ENCODE assay signal across 1 cellular context in the genomic region with DNA sequence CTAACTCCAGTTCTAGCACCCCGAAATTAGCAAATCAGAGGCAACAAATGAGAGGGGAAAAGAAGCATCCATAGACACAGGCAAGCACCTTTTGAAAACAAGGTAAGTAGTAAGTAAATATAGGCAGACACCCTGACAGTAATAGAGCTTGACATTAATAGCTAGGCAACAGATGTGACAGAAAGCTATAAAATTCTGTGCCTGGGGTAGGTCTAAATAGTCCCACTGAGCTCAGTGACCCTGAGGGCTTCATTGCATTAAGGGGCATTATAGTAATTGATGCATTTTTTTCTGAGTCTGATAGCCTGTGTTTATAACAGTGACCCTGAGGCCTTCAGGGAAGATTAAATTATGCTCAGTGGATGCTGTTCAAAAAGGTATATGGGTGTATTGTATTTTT.
TF ChIP-seq lines count a peak whose summit lies in the region.

No MANE protein-coding gene starts in this region.

TF ChIP-seq in A549, 52 proteins besides CTCF, POLR2A, EP300 and RAD21 (continued from another document):
- TF ChIP-seq, protein P1, sequence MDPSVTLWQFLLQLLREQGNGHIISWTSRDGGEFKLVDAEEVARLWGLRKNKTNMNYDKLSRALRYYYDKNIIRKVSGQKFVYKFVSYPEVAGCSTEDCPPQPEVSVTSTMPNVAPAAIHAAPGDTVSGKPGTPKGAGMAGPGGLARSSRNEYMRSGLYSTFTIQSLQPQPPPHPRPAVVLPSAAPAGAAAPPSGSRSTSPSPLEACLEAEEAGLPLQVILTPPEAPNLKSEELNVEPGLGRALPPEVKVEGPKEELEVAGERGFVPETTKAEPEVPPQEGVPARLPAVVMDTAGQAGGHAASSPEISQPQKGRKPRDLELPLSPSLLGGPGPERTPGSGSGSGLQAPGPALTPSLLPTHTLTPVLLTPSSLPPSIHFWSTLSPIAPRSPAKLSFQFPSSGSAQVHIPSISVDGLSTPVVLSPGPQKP (IDR thresholded peaks at IDR 0.05; ENCODE audit: low read depth, low read length): no peak
- no peak for TF ChIP-seq TP53 (CRISPR knock-in tag; IDR thresholded peaks at IDR 0.05)
